9 cellular contexts compared by ENCODE assay signal in the genomic region with DNA sequence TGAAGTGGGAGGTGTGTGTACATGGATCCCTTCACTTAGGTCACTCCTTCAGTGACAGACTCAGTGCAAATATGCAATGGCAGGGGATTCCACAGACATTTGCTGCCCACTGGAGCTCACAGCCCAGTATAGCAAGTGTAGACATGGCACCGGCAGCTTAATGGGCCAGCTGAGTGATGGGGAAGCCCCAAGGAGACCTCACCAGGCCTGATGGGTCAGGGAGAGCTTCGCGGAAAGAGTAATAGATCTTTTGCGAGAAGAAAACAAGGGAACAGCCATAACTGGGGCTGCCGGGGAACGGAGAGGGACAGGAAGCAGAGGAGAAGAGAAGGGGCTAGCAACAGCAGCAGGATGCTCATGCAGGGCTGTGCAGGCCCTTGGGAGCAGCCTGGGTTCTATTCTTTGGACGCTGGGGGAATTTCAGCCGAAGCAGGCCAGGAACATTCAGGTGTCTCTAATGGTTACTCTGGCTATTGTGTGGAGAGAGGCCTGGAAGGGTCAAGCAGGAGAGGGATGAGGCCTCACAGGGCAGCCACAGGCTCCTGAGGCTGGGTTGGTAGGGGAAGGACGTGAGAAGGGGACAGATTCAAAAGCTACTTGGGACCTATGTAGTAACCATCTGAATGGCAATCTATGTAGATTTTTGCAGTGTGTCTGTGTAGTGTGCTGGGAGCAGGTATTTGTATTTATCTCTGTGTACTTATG. TPM values are rescaled to one million over a fixed set of nuclear protein-coding genes. Genes with fewer than 3 reads are reported as not detected.
DNase-seq lines count a peak whose midpoint lies in the region; ATAC-seq, FAIRE-seq and TF ChIP-seq lines count a peak whose summit lies in the region.
"Had no signal": no experiment of that assay in that cellular context is flagged by ENCODE, and none has a peak within 500 bp of the region (broad histone marks: within the 10 kb centered on the region; RNA-seq: fewer than 3 reads in every experiment).

No MANE protein-coding gene starts in this region.

- intact Hi-C loops in kidney (cut with DNase I) = loop anchor here (5.0 kb wide), 1 partner anchor 99 kb away; no protein-coding TSS in a partner anchor

- H3K27ac ChIP-seq in kidney (ENCODE audit: low read depth in 2 of 2, low read length in 2 of 2) = no peak overlapping the region

- peak; percentile 10 for TF ChIP-seq CTCF in AG09319 (IDR thresholded peaks at IDR 0.05; ENCODE audit: low read depth, low read length)
- TF ChIP-seq CTCF in GM12864 (IDR thresholded peaks at IDR 0.05; ENCODE audit: low read depth, low read length, missing control alignments) = peak; percentile 40
- no peak for TF ChIP-seq CTCF in kidney (IDR thresholded peaks at IDR 0.05; ENCODE audit: borderline replicate concordance, extremely low read depth, insufficient read depth)

- ATAC-seq in activated CD8-positive, alpha-beta memory T cell treated with anti-CD3 and anti-CD28 coated beads, Interleukin-2, amount 10 ng/mL, durations not matched to agents 7 days and 5 days = no peak

- H3K27ac Mint-ChIP-seq in activated CD8-positive, alpha-beta memory T cell treated with anti-CD3 and anti-CD28 coated beads, Interleukin-2, amount 10 ng/mL, durations not matched to agents 7 days and 5 days = no peak overlapping the region

- no peak overlapping the region for H3K9ac ChIP-seq in kidney (ENCODE audit: low read length in 2 of 2)

- no peak for DNase-seq in AG09319 (ENCODE audit: extremely low read depth, low read depth)
- DNase-seq in GM12864 (ENCODE audit: low read depth) = no peak
- peak; percentile 42 for DNase-seq in activated CD8-positive, alpha-beta memory T cell treated with anti-CD3 and anti-CD28 coated beads, Interleukin-2, amount 10 ng/mL, durations not matched to agents 7 days and 5 days
- DNase-seq in kidney = peak; percentile 43
- DNase-seq in C1 segment of cervical spinal cord (lab: John Stamatoyannopoulos, UW) = no peak
- no peak for DNase-seq in NOMO-1 treated with DMSO at 0.1 percent for 48 hours (lab: John Stamatoyannopoulos, UW; ENCODE audit: unreplicated experiment)
- DNase-seq in stimulated activated CD4-positive, alpha-beta T cell treated with anti-CD3 and anti-CD28 coated beads, Interleukin-2, amount 100 ng/mL, for 48 hours = no peak
- no peak for DNase-seq in NCI-H1417 (lab: John Stamatoyannopoulos, UW)
- DNase-seq: HCEC 1CT had no signal

- H3K36me3 ChIP-seq in kidney (ENCODE audit: control insufficient read depth in 1 of 2, insufficient read depth in 2 of 2, low read length in 2 of 2) = peaks cover 13% of the 10 kb centered on the region in 2 donors

- FAIRE-seq in kidney (lab: Jason Lieb, UNC) = no peak

- no peak overlapping the region for H3K4me3 Mint-ChIP-seq in activated CD8-positive, alpha-beta memory T cell treated with anti-CD3 and anti-CD28 coated beads, Interleukin-2, amount 10 ng/mL, durations not matched to agents 7 days and 5 days

- H3K4me1 Mint-ChIP-seq in activated CD8-positive, alpha-beta memory T cell treated with anti-CD3 and anti-CD28 coated beads, Interleukin-2, amount 10 ng/mL, durations not matched to agents 7 days and 5 days = peaks cover 28% of the 10 kb centered on the region

- CTCF ChIA-PET in activated CD8-positive, alpha-beta memory T cell treated with anti-CD3 and anti-CD28 coated beads, Interleukin-2, amount 10 ng/mL, durations not matched to agents 7 days and 5 days (lab: Charles Lee) = interaction anchor here (0.9 to 24.2 kb wide), 17 partner anchors 8 to 115 kb away, joined by 3 to 430 read pairs (median 8); partner anchors contain the start of gene TCF7

- H3K9me3 Mint-ChIP-seq in activated CD8-positive, alpha-beta memory T cell treated with anti-CD3 and anti-CD28 coated beads, Interleukin-2, amount 10 ng/mL, durations not matched to agents 7 days and 5 days (ENCODE audit: low read depth) = no peaks in the 10 kb centered on the region

- H3K4me1 ChIP-seq in kidney (ENCODE audit: control insufficient read depth in 1 of 2, insufficient read depth in 1 of 2, low read depth in 1 of 2, low read length in 2 of 2) = peaks cover 0 to 4% of the 10 kb centered on the region in 2 donors

- peaks cover 5% of the 10 kb centered on the region for H3K27me3 Mint-ChIP-seq in activated CD8-positive, alpha-beta memory T cell treated with anti-CD3 and anti-CD28 coated beads, Interleukin-2, amount 10 ng/mL, durations not matched to agents 7 days and 5 days

- H3K4me3 ChIP-seq in GM12864 (ENCODE audit: low read depth, low read length) = no peak overlapping the region
- H3K4me3 ChIP-seq in kidney (ENCODE audit: low read length in 2 of 2) = no peak overlapping the region

- H3K36me3 Mint-ChIP-seq in activated CD8-positive, alpha-beta memory T cell treated with anti-CD3 and anti-CD28 coated beads, Interleukin-2, amount 10 ng/mL, durations not matched to agents 7 days and 5 days = peaks cover 13% of the 10 kb centered on the region

- H3K9me3 ChIP-seq in kidney (ENCODE audit: control insufficient read depth in 1 of 2, low read length in 2 of 2) = no peaks in the 10 kb centered on the region

RNA-seq across cellular contexts. Expression of gene TCF7, which starts 27.0 kb away (rescaled TPM):
- 1 to 10 TPM; 7.0 to 7.9 TPM for total RNA-seq in activated CD8-positive, alpha-beta memory T cell treated with anti-CD3 and anti-CD28 coated beads, Interleukin-2, amount 10 ng/mL, durations not matched to agents 7 days and 5 days
- 15.6 TPM for total RNA-seq in kidney
- polyA plus RNA-seq in kidney (ENCODE audit: insufficient read depth, low read depth, low replicate concordance) = 1.2 TPM

RNA-seq across cellular contexts. Expression of gene SKP1, which starts 35.3 kb away (rescaled TPM):
- 100 to 1,000 TPM; 172 to 189 TPM for total RNA-seq in activated CD8-positive, alpha-beta memory T cell treated with anti-CD3 and anti-CD28 coated beads, Interleukin-2, amount 10 ng/mL, durations not matched to agents 7 days and 5 days
- 380 TPM for total RNA-seq in kidney
- polyA plus RNA-seq in kidney (ENCODE audit: insufficient read depth, low read depth, low replicate concordance) = 848 TPM

Comparison
In these comparisons a context has a peak if more than half of its experiments do, and no peak if none do; other contexts are left out.
1. DNase-seq: peak in activated CD8-positive, alpha-beta memory T cell treated with anti-CD3 and anti-CD28 coated beads, Interleukin-2, amount 10 ng/mL, durations not matched to agents 7 days and 5 days (single experiment) and kidney (single experiment); none in AG09319 (single experiment), GM12864 (single experiment), C1 segment of cervical spinal cord (0 of 14), NOMO-1 treated with DMSO at 0.1 percent for 48 hours (single experiment), stimulated activated CD4-positive, alpha-beta T cell treated with anti-CD3 and anti-CD28 coated beads, Interleukin-2, amount 100 ng/mL, for 48 hours (0 of 2) and NCI-H1417 (0 of 3).